ENCODE assay signal across 8 cellular contexts in the genomic region with DNA sequence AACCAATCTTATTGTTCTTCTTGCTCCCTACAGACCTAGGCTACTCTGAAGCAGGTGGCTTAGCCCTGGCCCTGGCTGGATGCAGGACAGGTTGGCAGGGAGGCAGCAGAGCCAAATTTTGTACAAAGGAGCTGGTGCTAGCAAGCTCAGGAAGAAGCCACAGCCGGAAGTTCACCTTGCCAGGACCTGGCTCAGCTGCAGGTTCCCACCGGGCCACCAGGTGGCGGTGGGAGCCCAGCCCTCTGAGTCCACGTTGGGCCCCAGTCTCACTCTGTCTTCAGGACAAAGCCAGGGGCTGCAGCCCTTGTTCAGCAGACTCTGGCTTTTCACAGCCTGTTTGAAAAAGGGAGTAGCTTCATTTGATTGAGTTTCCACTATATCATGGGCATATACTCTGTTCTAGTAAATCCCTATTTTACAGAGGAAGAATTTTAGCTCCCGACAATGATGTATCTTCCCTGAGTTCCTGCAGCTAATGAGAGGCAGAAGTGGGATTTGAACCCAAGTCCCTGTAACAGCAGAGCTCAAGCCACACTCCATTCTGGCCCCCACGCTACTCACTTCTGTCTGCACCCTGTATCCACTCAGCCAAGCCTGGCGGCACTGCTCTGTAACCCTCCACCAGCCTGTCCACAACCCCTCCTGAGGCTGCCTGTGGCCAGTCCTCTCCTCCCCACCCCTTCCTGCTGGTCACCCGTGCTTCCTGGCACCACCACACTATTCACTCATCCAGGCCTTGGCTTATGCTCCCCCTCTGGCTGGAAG. TPM values are rescaled to one million over a fixed set of nuclear protein-coding genes. Genes with fewer than 3 reads are reported as not detected.
DNase-seq lines count a peak whose midpoint lies in the region; ATAC-seq and TF ChIP-seq lines count a peak whose summit lies in the region.

No MANE protein-coding gene starts in this region.

- H3K36me3 Mint-ChIP-seq in CD4-positive, CD25-positive, alpha-beta regulatory T cell, result peaks cover 15% of the 10 kb centered on the region

- peak overlapping the region; percentile 80 to 94 (median 82) for H3K27ac Mint-ChIP-seq in CD4-positive, CD25-positive, alpha-beta regulatory T cell

- H3F3A ChIP-seq in OCI-LY1 (ENCODE audit: insufficient read depth, low read length), result no peaks in the 10 kb centered on the region

- H3K4me2 ChIP-seq in OCI-LY1 (ENCODE audit: low read length), result peak overlapping the region; percentile 10; the same call in 1 of the 2 replicates

- peak; percentile 97 for TF ChIP-seq CTCF in GM20000 (IDR thresholded peaks at IDR 0.05; ENCODE audit: extremely low read depth, missing control alignments)
- TF ChIP-seq CTCF in OCI-LY1 (IDR thresholded peaks at IDR 0.05; ENCODE audit: low read length), result peak; percentile 97
- peak; percentile 97 for TF ChIP-seq CTCF in mucosa of descending colon (IDR thresholded peaks at IDR 0.05)

- peak overlapping the region; percentile 70 for H3K27ac ChIP-seq in CD4-positive, CD25-positive, alpha-beta regulatory T cell (ENCODE audit: insufficient read depth, low read length, poor library complexity, severe bottlenecking)
- peak overlapping the region; percentile 90 for H3K27ac ChIP-seq in OCI-LY1 (ENCODE audit: low read depth, low read length, poor library complexity, severe bottlenecking)

- H2AFZ ChIP-seq in OCI-LY1 (ENCODE audit: low read length), result no peak overlapping the region

- no peak for TF ChIP-seq EP300 in Ishikawa (IDR thresholded peaks at IDR 0.05; ENCODE audit: borderline replicate concordance)

- no peaks in the 10 kb centered on the region for H3K9me3 ChIP-seq in CD4-positive, CD25-positive, alpha-beta regulatory T cell (ENCODE audit: control insufficient read depth in 2 of 2, low read length in 2 of 2)
- no peaks in the 10 kb centered on the region for H3K9me3 ChIP-seq in OCI-LY1 (ENCODE audit: low read length)
- no peaks in the 10 kb centered on the region for H3K9me3 ChIP-seq in mucosa of descending colon

- intact Hi-C loops in mucosa of descending colon (cut with DNase I, micrococcal nuclease), result loop anchor here (2.0 to 5.0 kb wide), 2 partner anchors 46 to 48 kb away; no protein-coding TSS in a partner anchor

- TF ChIP-seq RAD21 in Ishikawa (IDR thresholded peaks at IDR 0.05; ENCODE audit: low read depth), result peak; percentile 85

- no peaks in the 10 kb centered on the region for H3K27me3 Mint-ChIP-seq in CD4-positive, CD25-positive, alpha-beta regulatory T cell

- no peaks in the 10 kb centered on the region for H4K20me1 ChIP-seq in OCI-LY1 (ENCODE audit: insufficient read depth, low read length)

- H3K79me2 ChIP-seq in OCI-LY1 (ENCODE audit: insufficient read depth, low read length), result peaks cover 15% of the 10 kb centered on the region

- H3K9me3 Mint-ChIP-seq in CD4-positive, CD25-positive, alpha-beta regulatory T cell, result no peaks in the 10 kb centered on the region

- peak; percentile 69 to 92 (median 85) for DNase-seq in CD4-positive, CD25-positive, alpha-beta regulatory T cell
- peak; percentile 91 for DNase-seq in GM20000 (ENCODE audit: low spot score)
- peak; percentile 69 for DNase-seq in activated T-cell treated with anti-CD3 and anti-CD28 coated beads for 1 hour (ENCODE audit: low read depth)
- DNase-seq in epidermal melanocyte (ENCODE audit: insufficient read length, low spot score), result peak; percentile 76
- DNase-seq in mucosa of descending colon, result peak; percentile 86 to 90 (median 88)
- DNase-seq in stimulated activated CD8-positive, alpha-beta memory T cell treated with anti-CD3 and anti-CD28 coated beads, Interleukin-4, amount 100 ng/mL, for 24 hours (ENCODE audit: low read depth), result peak; percentile 74

- peak overlapping the region; percentile 33; the same call in 1 of the 2 replicates for H3K9ac ChIP-seq in OCI-LY1 (ENCODE audit: low read length)

- no peak overlapping the region for H3K4me3 ChIP-seq in CD4-positive, CD25-positive, alpha-beta regulatory T cell (ENCODE audit: low read depth, low read length)
- H3K4me3 ChIP-seq in OCI-LY1 (ENCODE audit: low read depth, low read length, poor library complexity, severe bottlenecking) (no peak overlapping the region), mucosa of descending colon (no peak overlapping the region)

- H3K4me3 Mint-ChIP-seq in CD4-positive, CD25-positive, alpha-beta regulatory T cell, result peak overlapping the region in 3 of 4 donors; percentile 24 to 79 (median 78)

- H3K27me3 ChIP-seq in CD4-positive, CD25-positive, alpha-beta regulatory T cell (ENCODE audit: control insufficient read depth, insufficient read depth, low read length), result no peaks in the 10 kb centered on the region
- H3K27me3 ChIP-seq in OCI-LY1 (ENCODE audit: insufficient read depth, low read length), result no peaks in the 10 kb centered on the region

- peaks cover 4% of the 10 kb centered on the region for H3K36me3 ChIP-seq in CD4-positive, CD25-positive, alpha-beta regulatory T cell (ENCODE audit: control insufficient read depth, insufficient read depth, low read length)
- H3K36me3 ChIP-seq in OCI-LY1 (ENCODE audit: insufficient read depth, low read length) (peaks cover 12% of the 10 kb centered on the region), mucosa of descending colon (ENCODE audit: low read depth) (no peaks in the 10 kb centered on the region)

- peak; percentile 57 to 62 for ATAC-seq in CD4-positive, CD25-positive, alpha-beta regulatory T cell (ENCODE audit: low read depth in 2 of 2)
- peak; percentile 80 for ATAC-seq in mucosa of descending colon

- peaks cover 9 to 47% (median 26%) of the 10 kb centered on the region in 4 donors for H3K4me1 Mint-ChIP-seq in CD4-positive, CD25-positive, alpha-beta regulatory T cell

- peaks cover 27% of the 10 kb centered on the region for H3K4me1 ChIP-seq in CD4-positive, CD25-positive, alpha-beta regulatory T cell (ENCODE audit: control insufficient read depth, insufficient read depth, low read length, poor library complexity, severe bottlenecking)
- H3K4me1 ChIP-seq in OCI-LY1 (ENCODE audit: insufficient read depth, low read length, severe bottlenecking) (peaks cover 45% of the 10 kb centered on the region), mucosa of descending colon (ENCODE audit: low read depth) (peaks cover 21% of the 10 kb centered on the region)

- H3K9me2 ChIP-seq in OCI-LY1 (ENCODE audit: low read depth, low read length), result no peaks in the 10 kb centered on the region

TF ChIP-seq in Ishikawa, 13 proteins besides CTCF, POLR2A, EP300 and RAD21:
- 0 out of 2 replicates have a peak, but pooled peaks have one; percentile 21 for TF ChIP-seq NFIC (IDR thresholded peaks at IDR 0.05)
- no peak for TF ChIP-seq TEAD4 (IDR thresholded peaks at IDR 0.05)
- TF ChIP-seq TCF12 (IDR thresholded peaks at IDR 0.05; ENCODE audit: low read depth), result no peak

RNA-seq across cellular contexts. Expression of gene TKFC, which starts 3.3 kb away (rescaled TPM):
- total RNA-seq in CD4-positive, CD25-positive, alpha-beta regulatory T cell, result 29.6 TPM
- 10 to 100 TPM; 29.2 to 33.2 (median 32.1) TPM for polyA plus RNA-seq in CD4-positive, CD25-positive, alpha-beta regulatory T cell
- total RNA-seq in mucosa of descending colon, result 10 to 100 TPM; 30.9 to 78.8 (median 63.1) TPM

RNA-seq across cellular contexts. Expression of gene DDB1, which starts 3.4 kb away (rescaled TPM):
- total RNA-seq in CD4-positive, CD25-positive, alpha-beta regulatory T cell, result 155 TPM
- 100 to 1,000 TPM; 117 to 158 (median 126) TPM for polyA plus RNA-seq in CD4-positive, CD25-positive, alpha-beta regulatory T cell
- 100 to 1,000 TPM; 121 to 152 (median 140) TPM for total RNA-seq in mucosa of descending colon

RNA-seq across cellular contexts. Expression of gene CYB561A3, which starts 25.3 kb away (rescaled TPM):
- total RNA-seq in CD4-positive, CD25-positive, alpha-beta regulatory T cell, result 29.5 TPM
- polyA plus RNA-seq in CD4-positive, CD25-positive, alpha-beta regulatory T cell, result 10 to 100 TPM; 54.7 to 70.2 (median 59.3) TPM
- total RNA-seq in mucosa of descending colon, result 10 to 100 TPM; 65.0 to 91.0 (median 66.6) TPM

RNA-seq across cellular contexts. Expression of gene TMEM138, which starts 25.8 kb away (rescaled TPM):
- 48.6 TPM for total RNA-seq in CD4-positive, CD25-positive, alpha-beta regulatory T cell
- 10 to 100 TPM; 59.8 to 73.2 (median 62.0) TPM for polyA plus RNA-seq in CD4-positive, CD25-positive, alpha-beta regulatory T cell
- total RNA-seq in mucosa of descending colon, result 10 to 100 TPM; 35.2 to 38.2 (median 37.8) TPM

RNA-seq across cellular contexts. Expression of gene VWCE, which starts 41.2 kb away (rescaled TPM):
- total RNA-seq in CD4-positive, CD25-positive, alpha-beta regulatory T cell, result 0.94 TPM
- not detected for polyA plus RNA-seq in CD4-positive, CD25-positive, alpha-beta regulatory T cell
- total RNA-seq in mucosa of descending colon, result 1 to 10 TPM in 1 of 3 donors, under 1 TPM in 2; 0.17 to 1.9 (median 0.55) TPM
